Comparison of ENCODE assay signal across 8 cellular contexts in the genomic region with DNA sequence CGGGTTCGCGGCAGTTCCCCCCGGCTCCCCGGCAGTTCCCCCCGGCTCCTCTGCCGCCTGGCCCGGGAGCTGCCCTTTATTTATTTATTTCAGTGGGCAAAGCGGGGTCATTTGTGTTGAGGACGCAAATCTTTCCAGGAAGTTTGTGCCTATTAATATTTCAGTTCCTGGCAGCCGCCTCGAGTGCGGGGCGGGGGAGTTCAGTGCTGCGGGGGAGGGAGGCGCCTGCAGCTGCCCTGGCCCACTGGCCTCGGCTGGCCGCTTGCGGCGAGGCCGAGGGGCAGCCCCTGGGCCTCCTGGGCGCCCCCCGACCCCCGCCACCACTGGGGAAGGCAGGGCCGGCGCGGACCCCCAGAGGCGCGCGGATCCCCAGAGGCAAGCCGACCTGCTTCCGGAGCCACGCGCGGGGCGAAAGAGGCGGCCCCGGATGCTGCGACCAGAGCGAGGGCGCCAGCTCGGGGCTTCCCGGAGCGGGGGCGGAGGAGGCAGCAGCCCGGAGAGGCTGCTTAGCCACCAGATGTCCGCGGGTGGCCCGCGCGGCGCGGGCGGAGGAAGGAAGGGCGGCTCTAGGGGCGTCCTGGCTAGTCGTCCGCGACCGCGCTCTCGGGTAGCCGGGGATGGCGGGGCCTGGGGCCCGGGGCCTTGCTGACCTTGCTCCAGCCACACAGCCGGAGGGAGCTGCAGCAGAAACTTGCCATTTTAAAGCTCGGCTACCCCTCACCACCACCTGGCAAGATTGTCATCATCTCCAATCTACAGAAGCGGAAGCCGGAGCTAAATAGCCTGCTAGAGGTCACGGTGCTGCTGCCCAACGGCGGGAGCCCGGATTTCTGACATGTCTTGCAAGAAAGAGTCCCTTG. TPM values are rescaled to one million over a fixed set of nuclear protein-coding genes. Genes with fewer than 3 reads are reported as not detected.
A peak's percentile ranks its signal among the peaks of the same experiment; 100 is the strongest.
DNase-seq lines count a peak whose midpoint lies in the region; ATAC-seq, FAIRE-seq and TF ChIP-seq lines count a peak whose summit lies in the region.

No MANE protein-coding gene starts in this region.

- intact Hi-C loops in dendritic cell treated with granulocyte-macrophage colony-stimulating factor and Interleukin-4, amounts not matched to agents 40 ng/mL and 50 ng/mL, for 4 days (cut with micrococcal nuclease) = loop anchor here (1.0 to 2.0 kb wide), 2 partner anchors 48 to 111 kb away; a partner anchor contains a TSS
- intact Hi-C loops in HepG2 (cut with micrococcal nuclease; ENCODE audit: unreplicated experiment) = no loop called here

- CTCF ChIA-PET in HepG2 (lab: Yijun Ruan, JAX; ENCODE audit: low intra/inter-chr PET ratio, low total read pairs) = interaction anchor here (1.0 to 1.6 kb wide), 3 partner anchors 10 to 15 kb away, joined by 3 to 5 read pairs (median 5); no protein-coding TSS in a partner anchor

- in situ Hi-C loops in HepG2 (cut with HindIII; ENCODE audit: extremely low pct_ligation_motif_present, low pct_unique_long_range_greater_than_20kb) = no loop called here

- TF ChIP-seq EP300 in HepG2 (IDR thresholded peaks at IDR 0.05; ENCODE audit: low read depth in 2 of 2, low read length in 2 of 2) (no peak), HepG2 (CRISPR knock-in tag; IDR thresholded peaks at IDR 0.05; ENCODE audit: borderline replicate concordance) (no peak)

- peak overlapping the region; percentile 96 for H3K27ac Mint-ChIP-seq in dendritic cell treated with granulocyte-macrophage colony-stimulating factor and Interleukin-4, amounts not matched to agents 40 ng/mL and 50 ng/mL, for 4 days

- FAIRE-seq in HepG2 (lab: Jason Lieb, UNC) = no peak

- peak; percentile 79 for ATAC-seq in HG02588 (IDR thresholded peaks at IDR 0.05; ENCODE audit: unreplicated experiment)
- peak; percentile 70 for ATAC-seq in HepG2

- TF ChIP-seq CTCF in HepG2 (CRISPR knock-in tag; IDR thresholded peaks at IDR 0.05) = no peak

- DNase-seq in NCI-H524 (lab: John Stamatoyannopoulos, UW) (peak; percentile 49 to 71), NCI-H524 treated with DMSO at 0.1 percent for 48 hours (lab: John Stamatoyannopoulos, UW) (no peak), NCI-H1092 treated with DMSO at 0.1 percent for 48 hours (lab: John Stamatoyannopoulos, UW) (peak; percentile 74), HepG2 (ENCODE audit: low spot score) (no peak)
- DNase-seq in activated CD4-positive, alpha-beta T cell treated with anti-CD3 and anti-CD28 coated beads for 24 hours (ENCODE audit: low read depth in 2 of 2) = peak; percentile 26 to 60
- DNase-seq in stimulated activated CD4-positive, alpha-beta T cell treated with anti-CD3 and anti-CD28 coated beads, Interleukin-4, amount 100 ng/mL, for 48 hours (ENCODE audit: low read depth in 2 of 2) = peak; percentile 46 to 50

- peaks cover 32% of the 10 kb centered on the region for H3K4me1 Mint-ChIP-seq in dendritic cell treated with granulocyte-macrophage colony-stimulating factor and Interleukin-4, amounts not matched to agents 40 ng/mL and 50 ng/mL, for 4 days (ENCODE audit: low read depth)

- TSS peak; percentile 41 for BruUV-seq in HepG2 (replicated peaks; lab: Mats Ljungman, UMichigan)

- POLR2A ChIA-PET in HepG2 (lab: Yijun Ruan, JAX) = interaction anchor here (1.1 to 5.9 kb wide), 8 partner anchors 10 to 111 kb away, joined by 3 to 22 read pairs (median 4); a partner anchor contains a TSS

- H3K36me3 Mint-ChIP-seq in dendritic cell treated with granulocyte-macrophage colony-stimulating factor and Interleukin-4, amounts not matched to agents 40 ng/mL and 50 ng/mL, for 4 days (ENCODE audit: low read depth) = no peaks in the 10 kb centered on the region

- H3K27ac ChIP-seq in HepG2 (ENCODE audit: extremely low read length, insufficient read depth, low read length) = peak overlapping the region; percentile 26

- H3K4me3 Mint-ChIP-seq in dendritic cell treated with granulocyte-macrophage colony-stimulating factor and Interleukin-4, amounts not matched to agents 40 ng/mL and 50 ng/mL, for 4 days = peak overlapping the region; percentile 82

- no peak for TF ChIP-seq POLR2A in HepG2 (IDR thresholded peaks at IDR 0.05; ENCODE audit: insufficient read depth in 1 of 2, low read depth in 2 of 2, low read length in 2 of 2)

- H3K4me1 ChIP-seq in HepG2 (ENCODE audit: insufficient read depth, low read length) = peaks cover 34% of the 10 kb centered on the region

- H3K27me3 Mint-ChIP-seq in dendritic cell treated with granulocyte-macrophage colony-stimulating factor and Interleukin-4, amounts not matched to agents 40 ng/mL and 50 ng/mL, for 4 days = peaks cover 9% of the 10 kb centered on the region

- 0% methylated on average over 7 of the region's 73 CpGs for WGBS in HepG2 (ENCODE audit: low lambda C conversion rate)

- no peak overlapping the region for H2AFZ ChIP-seq in HepG2 (ENCODE audit: low read length)

- H3K9me3 ChIP-seq in HepG2 (ENCODE audit: low read length) = no peaks in the 10 kb centered on the region

- no peaks in the 10 kb centered on the region for H3K79me2 ChIP-seq in HepG2 (ENCODE audit: insufficient read depth, low read length)

- peak overlapping the region; percentile 56 for H3K9ac ChIP-seq in HepG2 (ENCODE audit: insufficient read depth, low read depth, low read length)

- H3K4me3 ChIP-seq in HepG2 (replicated peaks in 1 of 3; ENCODE audit: insufficient read depth in 1 of 3, low read depth in 2 of 3, low read length in 3 of 3) = peak overlapping the region; percentile 64 to 77 (median 72)

- H3K27me3 ChIP-seq in HepG2 (ENCODE audit: control insufficient read depth in 1 of 2, insufficient read depth in 2 of 2, low read length in 2 of 2) = peaks cover 2 to 16% of the 10 kb centered on the region in 2 experiments; a peak in 4 of 5 replicates

- TF ChIP-seq RAD21 in HepG2 (CRISPR knock-in tag; IDR thresholded peaks at IDR 0.05) = peak; percentile 9; the same call in 1 of the 2 replicates

- H3K4me2 ChIP-seq in HepG2 (ENCODE audit: low read depth, low read length) = peak overlapping the region; percentile 81

- no peaks in the 10 kb centered on the region for H3K9me3 Mint-ChIP-seq in dendritic cell treated with granulocyte-macrophage colony-stimulating factor and Interleukin-4, amounts not matched to agents 40 ng/mL and 50 ng/mL, for 4 days

- no peaks in the 10 kb centered on the region for H4K20me1 ChIP-seq in HepG2 (ENCODE audit: insufficient read depth, low read length)

- H3K36me3 ChIP-seq in HepG2 (replicated peaks in 1 of 2; ENCODE audit: control insufficient read depth in 1 of 2, insufficient read depth in 2 of 2, low read length in 2 of 2) = no peaks in the 10 kb centered on the region; a peak in 1 of 5 replicates

TF ChIP-seq in HepG2, 621 proteins besides CTCF, POLR2A, EP300 and RAD21 (continues in another document):
- TF ChIP-seq RBM39 (IDR thresholded peaks at IDR 0.05; ENCODE audit: low read depth, low read length, poor library complexity, severe bottlenecking) (no peak), ZNF777 (CRISPR knock-in tag; IDR thresholded peaks at IDR 0.05) (peak; percentile 67), NFATC3 (CRISPR knock-in tag; IDR thresholded peaks at IDR 0.05) (no peak), ZNF607 (CRISPR knock-in tag; IDR thresholded peaks at IDR 0.05; ENCODE audit: borderline replicate concordance) (peak; percentile 65; the same call in 1 of the 2 replicates), BCL6 (CRISPR knock-in tag; IDR thresholded peaks at IDR 0.05) (peak; percentile 62; the same call in 1 of the 2 replicates), ZNF501 (CRISPR knock-in tag; IDR thresholded peaks at IDR 0.05) (peak; percentile 11; the same call in 1 of the 2 replicates), HNRNPLL (IDR thresholded peaks at IDR 0.05; ENCODE audit: low read depth, low read length, poor library complexity, severe bottlenecking) (peak; percentile 25), RXRA (CRISPR knock-in tag; IDR thresholded peaks at IDR 0.05) (peak; percentile 20; the same call in 1 of the 2 replicates)
- TF ChIP-seq, protein P1, sequence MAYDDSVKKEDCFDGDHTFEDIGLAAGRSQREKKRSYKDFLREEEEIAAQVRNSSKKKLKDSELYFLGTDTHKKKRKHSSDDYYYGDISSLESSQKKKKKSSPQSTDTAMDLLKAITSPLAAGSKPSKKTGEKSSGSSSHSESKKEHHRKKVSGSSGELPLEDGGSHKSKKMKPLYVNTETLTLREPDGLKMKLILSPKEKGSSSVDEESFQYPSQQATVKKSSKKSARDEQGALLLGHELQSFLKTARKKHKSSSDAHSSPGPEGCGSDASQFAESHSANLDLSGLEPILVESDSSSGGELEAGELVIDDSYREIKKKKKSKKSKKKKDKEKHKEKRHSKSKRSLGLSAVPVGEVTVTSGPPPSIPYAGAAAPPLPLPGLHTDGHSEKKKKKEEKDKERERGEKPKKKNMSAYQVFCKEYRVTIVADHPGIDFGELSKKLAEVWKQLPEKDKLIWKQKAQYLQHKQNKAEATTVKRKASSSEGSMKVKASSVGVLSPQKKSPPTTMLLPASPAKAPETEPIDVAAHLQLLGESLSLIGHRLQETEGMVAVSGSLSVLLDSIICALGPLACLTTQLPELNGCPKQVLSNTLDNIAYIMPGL (CRISPR knock-in tag; IDR thresholded peaks at IDR 0.05; ENCODE audit: borderline replicate concordance in 1 of 2, low read depth in 1 of 2) = peak in 1 of 2 experiments; percentile 26; a peak in 1 of 4 replicates

RNA-seq across cellular contexts. Expression of a gene that starts 48.0 kb away (rescaled TPM):
- 221 and 312 TPM in 2 replicates for total RNA-seq in HepG2 (2016; rRNA removed; fragmentation: Illumina TruSeq; extraction: Trizol)
- 48.7 and 49.7 TPM in 2 replicates for total RNA-seq in HepG2 (2016; cell fraction: cytosol; rRNA removed; fragmentation: Illumina TruSeq; extraction: Trizol; ENCODE audit: low read depth)
- total RNA-seq in HepG2 (2016; cell fraction: insoluble cytoplasmic fraction; rRNA removed; fragmentation: Illumina TruSeq; extraction: Trizol) = 221 and 332 TPM in 2 replicates
- 115 and 120 TPM in 2 replicates for total RNA-seq in HepG2 (2016; cell fraction: membrane; rRNA removed; fragmentation: Illumina TruSeq; extraction: Trizol)
- total RNA-seq in HepG2 (2016; cell fraction: nucleus; rRNA removed; fragmentation: Illumina TruSeq; extraction: Trizol) = 113 and 117 TPM in 2 replicates
- 244 and 320 TPM in 2 replicates for polyA plus RNA-seq in HepG2 (2011; rRNA removed)
- 305 and 322 TPM in 2 replicates for polyA plus RNA-seq in HepG2 (2011; cell fraction: cytosol; rRNA removed)
- 46.1 and 49.0 TPM in 2 replicates for polyA plus RNA-seq in HepG2 (2011; cell fraction: nucleus; rRNA removed)
- polyA plus RNA-seq in HepG2 (2012) = 222 and 335 TPM in 2 replicates
- 115 and 127 TPM in 2 replicates for polyA plus RNA-seq in HepG2 (2016; cell fraction: cytosol; fragmentation: Illumina TruSeq; extraction: Trizol; ENCODE audit: low read depth)
- polyA plus RNA-seq in HepG2 (2016; cell fraction: insoluble cytoplasmic fraction; fragmentation: Illumina TruSeq; extraction: Trizol; ENCODE audit: low read depth) = 671 and 752 TPM in 2 replicates
- polyA plus RNA-seq in HepG2 (2016; cell fraction: membrane; fragmentation: Illumina TruSeq; extraction: Trizol; ENCODE audit: low read depth) = 212 and 224 TPM in 2 replicates
- 301 and 310 TPM in 2 replicates for polyA plus RNA-seq in HepG2 (2016; cell fraction: nucleus; fragmentation: Illumina TruSeq; extraction: Trizol; ENCODE audit: insufficient read depth, low read depth)
- polyA minus RNA-seq in HepG2 (2011; rRNA and poly(A)+ RNA removed; ENCODE audit: low replicate concordance) = 36.8 and 90.2 TPM in 2 replicates
- 57.0 and 59.4 TPM in 2 replicates for polyA minus RNA-seq in HepG2 (2011; cell fraction: cytosol; rRNA and poly(A)+ RNA removed)
- polyA minus RNA-seq in HepG2 (2011; cell fraction: nucleus; rRNA and poly(A)+ RNA removed) = 29.9 and 35.4 TPM in 2 replicates

Comparison
In these comparisons a context has a peak if more than half of its experiments do, and no peak if none do; other contexts are left out.
1. DNase-seq: peak in NCI-H524 (2 of 2), NCI-H1092 treated with DMSO at 0.1 percent for 48 hours (single experiment), activated CD4-positive, alpha-beta T cell treated with anti-CD3 and anti-CD28 coated beads for 24 hours (2 of 2) and stimulated activated CD4-positive, alpha-beta T cell treated with anti-CD3 and anti-CD28 coated beads, Interleukin-4, amount 100 ng/mL, for 48 hours (2 of 2); none in NCI-H524 treated with DMSO at 0.1 percent for 48 hours (single experiment) and HepG2 (single experiment).